In genomic region chr3:169668957-169669681, GRCh38 we compare ENCODE assay signal across 8 cellular contexts. TPM values are rescaled to one million over a fixed set of nuclear protein-coding genes. Genes with fewer than 3 reads are reported as not detected.
A peak's percentile ranks its signal among the peaks of the same experiment; 100 is the strongest.
DNase-seq lines count a peak whose midpoint lies in the region; TF ChIP-seq lines count a peak whose summit lies in the region.

No MANE protein-coding gene starts in this region.

- peaks cover 51% of the 10 kb centered on the region for H3K27me3 Mint-ChIP-seq in chondrocyte (ENCODE audit: low read depth)

- POLR2A ChIA-PET in HEK293T (lab: Yijun Ruan, JAX), result interaction anchor here (1.4 to 2.2 kb wide), 3 partner anchors 12 to 523 kb away, joined by 3 to 8 read pairs (median 3); no protein-coding TSS in a partner anchor

- no peak overlapping the region for H3K27ac Mint-ChIP-seq in chondrocyte (ENCODE audit: unreplicated experiment)

- TF ChIP-seq CTCF in LNCaP clone FGC (IDR thresholded peaks at IDR 0.05; ENCODE audit: control insufficient read depth, extremely low read depth, insufficient read depth) (peak; percentile 98), chondrocyte (IDR thresholded peaks at IDR 0.05) (peak; percentile 98)

- no peaks in the 10 kb centered on the region for H3K4me1 ChIP-seq in SJCRH30

- H3K4me3 Mint-ChIP-seq in chondrocyte (ENCODE audit: unreplicated experiment), result peak overlapping the region; percentile 75

- peaks cover 22% of the 10 kb centered on the region for H3K4me1 Mint-ChIP-seq in chondrocyte (ENCODE audit: low read depth)

- H3K36me3 ChIP-seq in SJCRH30, result no peaks in the 10 kb centered on the region

- peaks cover 12% of the 10 kb centered on the region for H3K36me3 Mint-ChIP-seq in chondrocyte (ENCODE audit: low read depth)

- H3K9me3 Mint-ChIP-seq in chondrocyte (ENCODE audit: low read depth), result peaks cover 13% of the 10 kb centered on the region

- H3K4me3 ChIP-seq in LNCaP clone FGC (ENCODE audit: low read depth, low read length) (peak overlapping the region; percentile 38), SJCRH30 (peak overlapping the region; percentile 59)

- H3K9me3 ChIP-seq in SJCRH30 (replicated peaks), result 0 out of 2 replicates have a peak, but pooled peaks cover 4% of the 10 kb centered on the region

- H3K27me3 ChIP-seq in SJCRH30, result no peaks in the 10 kb centered on the region

- H3K27ac ChIP-seq in SJCRH30, result no peak overlapping the region

- DNase-seq in activated CD4-positive, alpha-beta T cell treated with anti-CD3 and anti-CD28 coated beads for 48 hours, result peak; percentile 72
- DNase-seq in activated CD4-positive, alpha-beta T cell treated with anti-CD3 and anti-CD28 coated beads, Interleukin-2, amount 50 U/mL, for 1 hour, result no peak
- peak; percentile 84 for DNase-seq in HEK293T (ENCODE audit: extremely low spot score)
- no peak for DNase-seq in LNCaP clone FGC (ENCODE audit: low read depth)
- peak; percentile 78 to 87 for DNase-seq in SJCRH30
- DNase-seq in chondrocyte (ENCODE audit: low spot score), result no peak
- DNase-seq in kidney tubule cell (ENCODE audit: low spot score), result peak; percentile 82
- DNase-seq in stimulated activated CD4-positive, alpha-beta T cell treated with anti-CD3 and anti-CD28 coated beads, Interleukin-1b, Interleukin-23, amount 100 ng/mL, for 48 hours, result peak; percentile 53

- CTCF ChIA-PET in HEK293T (lab: Yijun Ruan, JAX), result interaction anchor here (0.6 to 1.7 kb wide), 15 partner anchors 8 to 804 kb away, joined by 3 to 7 read pairs (median 3); no protein-coding TSS in a partner anchor

TF ChIP-seq in HEK293T, 16 proteins besides CTCF, POLR2A, EP300 and RAD21:
- peak; percentile 23; the same call in 1 of the 2 replicates for TF ChIP-seq CTBP1 (IDR thresholded peaks at IDR 0.05; ENCODE audit: borderline replicate concordance)
- TF ChIP-seq ARNT (IDR thresholded peaks at IDR 0.05), result no peak

RNA-seq across cellular contexts. Expression of gene MECOM, which starts 5.6 kb away (rescaled TPM):
- 19.7 and 20.8 TPM in 2 replicates for total RNA-seq in SJCRH30 (2014; rRNA removed; shearing (Covaris generic))
- total RNA-seq in chondrocyte, result 4.6 to 11.4 TPM (median 5.2 TPM) in 3 replicates

Comparison
In these comparisons a context has a peak if more than half of its experiments do, and no peak if none do; other contexts are left out.
1. DNase-seq: peak in activated CD4-positive, alpha-beta T cell treated with anti-CD3 and anti-CD28 coated beads for 48 hours (single experiment), HEK293T (single experiment), SJCRH30 (2 of 2), kidney tubule cell (single experiment) and stimulated activated CD4-positive, alpha-beta T cell treated with anti-CD3 and anti-CD28 coated beads, Interleukin-1b, Interleukin-23, amount 100 ng/mL, for 48 hours (single experiment); none in activated CD4-positive, alpha-beta T cell treated with anti-CD3 and anti-CD28 coated beads, Interleukin-2, amount 50 U/mL, for 1 hour (single experiment), LNCaP clone FGC (single experiment) and chondrocyte (single experiment).